In genomic region chr11:118366287-118366686, GRCh38 we compare ENCODE assay signal across 28 cellular contexts. TPM values are rescaled to one million over a fixed set of nuclear protein-coding genes. Genes with fewer than 3 reads are reported as not detected.
DNase-seq lines count a peak whose midpoint lies in the region; ATAC-seq, FAIRE-seq and TF ChIP-seq lines count a peak whose summit lies in the region.
"Had no signal": no experiment of that assay in that cellular context is flagged by ENCODE, and none has a peak within 500 bp of the region (broad histone marks: within the 10 kb centered on the region; RNA-seq: fewer than 3 reads in every experiment).

No MANE protein-coding gene starts in this region.

- H3K27me3 ChIP-seq in liver (ENCODE audit: control insufficient read depth in 4 of 4, insufficient read depth in 4 of 4, low read length in 3 of 4), result no peaks in the 10 kb centered on the region
- H3K27me3 ChIP-seq in HepG2 (ENCODE audit: control insufficient read depth in 1 of 2, insufficient read depth in 2 of 2, low read length in 2 of 2), result no peaks in the 10 kb centered on the region
- no peaks in the 10 kb centered on the region for H3K27me3 ChIP-seq in right cardiac atrium (ENCODE audit: control insufficient read depth, insufficient read depth)
- H3K27me3 ChIP-seq: neutrophil, Peyer's patch, SJCRH30, transverse colon had no signal

- POLR2A ChIA-PET in HepG2 (lab: Yijun Ruan, JAX), result no interaction called here

- H3K9ac ChIP-seq in liver (ENCODE audit: low read depth in 1 of 2, low read length in 2 of 2) (peak overlapping the region in 1 of 2 donors; percentile 0), HepG2 (ENCODE audit: insufficient read depth, low read depth, low read length) (no peak overlapping the region)

- no peak for TF ChIP-seq POLR2A in HepG2 (IDR thresholded peaks at IDR 0.05; ENCODE audit: insufficient read depth in 1 of 2, low read depth in 2 of 2, low read length in 2 of 2)

- no peak for FAIRE-seq in HepG2 (lab: Jason Lieb, UNC)
- FAIRE-seq: endometrium, GM18507 had no signal

- TF ChIP-seq EP300 in HepG2 (IDR thresholded peaks at IDR 0.05; ENCODE audit: low read depth in 2 of 2, low read length in 2 of 2) (no peak), HepG2 (CRISPR knock-in tag; IDR thresholded peaks at IDR 0.05; ENCODE audit: borderline replicate concordance) (no peak)

- H3K4me3 ChIP-seq in liver (ENCODE audit: low read depth in 1 of 3, low read length in 3 of 3) (no peak overlapping the region), HepG2 (replicated peaks in 1 of 3; ENCODE audit: insufficient read depth in 1 of 3, low read depth in 2 of 3, low read length in 3 of 3) (no peak overlapping the region), right cardiac atrium (ENCODE audit: low read length) (no peak overlapping the region)
- H3K4me3 ChIP-seq: Peyer's patch, SJCRH30, smooth muscle cell, transverse colon had no signal

- no peak for ATAC-seq in HepG2
- ATAC-seq in right cardiac atrium, result peak; percentile 76 to 88
- no peak for ATAC-seq in GM19395 (IDR thresholded peaks at IDR 0.05; ENCODE audit: unreplicated experiment)
- no peak for ATAC-seq in stimulated activated naive CD8-positive, alpha-beta T cell treated with anti-CD3 and anti-CD28 coated beads, Interleukin-15, Interleukin-2, amounts not matched to agents 100 U/mL and 50 U/mL, for 24 hours

- no peak overlapping the region for H3K27ac ChIP-seq in liver (ENCODE audit: low read depth in 1 of 2, low read length in 2 of 2)
- H3K27ac ChIP-seq in HepG2 (ENCODE audit: extremely low read length, insufficient read depth, low read length), result no peak overlapping the region
- no peak overlapping the region for H3K27ac ChIP-seq in right cardiac atrium (ENCODE audit: low read length)
- H3K27ac ChIP-seq: neutrophil, Peyer's patch, SJCRH30, transverse colon had no signal

- no peak overlapping the region for H2AFZ ChIP-seq in HepG2 (ENCODE audit: low read length)

- DNase-seq in HepG2 (ENCODE audit: low spot score), result no peak
- peak; percentile 65 to 75 for DNase-seq in cerebellar nuclear complex (lab: John Stamatoyannopoulos, UW)
- no peak for DNase-seq in right cardiac atrium
- no peak for DNase-seq in HT-29 (ENCODE audit: low spot score)
- no peak for DNase-seq in DMS114 treated with DMSO at 0.1 percent for 48 hours (lab: John Stamatoyannopoulos, UW; ENCODE audit: unreplicated experiment)
- DNase-seq in stimulated activated naive CD8-positive, alpha-beta T cell treated with anti-CD3 and anti-CD28 coated beads, Interleukin-15, Interleukin-2, amounts not matched to agents 100 U/mL and 50 U/mL, for 24 hours, result no peak
- DNase-seq: activated CD4-positive, CD25-positive, alpha-beta regulatory T cell; activated effector memory CD4-positive, alpha-beta T cell treated with Interleukin-2 at 50 U/mL for 16 hours; aorta; DMS79; GF-D8; naive B cell; NCI-H1048; NCI-H187 treated with DMSO at 0.1 percent for 48 hours; NCI-H526; Peyer's patch; SJCRH30; stimulated activated CD4-positive, alpha-beta T cell treated with anti-CD3 and anti-CD28 coated beads, Interleukin-1b, Interleukin-23, amount 100 ng/mL, for 48 hours; stimulated activated CD8-positive, alpha-beta memory T cell treated with anti-CD3 and anti-CD28 coated beads, Interleukin-4, amount 100 ng/mL, for 48 hours; transverse colon had no signal

- intact Hi-C loops in HepG2 (cut with micrococcal nuclease; ENCODE audit: unreplicated experiment) (no loop called here), right cardiac atrium (cut with DNase I) (no loop called here)

- CTCF ChIA-PET in HepG2 (lab: Yijun Ruan, JAX; ENCODE audit: low intra/inter-chr PET ratio, low total read pairs), result no interaction called here

- H3K36me3 ChIP-seq in liver (ENCODE audit: control insufficient read depth in 4 of 4, insufficient read depth in 3 of 4, low read depth in 1 of 4, low read length in 3 of 4) (peaks cover 7 to 51% (median 46%) of the 10 kb centered on the region in 4 donors), HepG2 (replicated peaks in 1 of 2; ENCODE audit: control insufficient read depth in 1 of 2, insufficient read depth in 2 of 2, low read length in 2 of 2) (peaks cover 19 to 51% of the 10 kb centered on the region in 2 experiments)

- WGBS in liver, result 38% methylated on average over 1 of the region's 1 CpG
- WGBS in HepG2 (ENCODE audit: low lambda C conversion rate), result 100% methylated on average over 1 of the region's 1 CpG
- WGBS in right cardiac atrium, result 66% methylated on average over 1 of the region's 1 CpG

- BruUV-seq in HepG2 (replicated peaks; lab: Mats Ljungman, UMichigan), result no TSS peak

- H3K9me3 ChIP-seq in liver (ENCODE audit: control insufficient read depth in 4 of 4, low read length in 3 of 4) (no peaks in the 10 kb centered on the region), HepG2 (ENCODE audit: low read length) (no peaks in the 10 kb centered on the region), right cardiac atrium (ENCODE audit: control insufficient read depth, low read length) (no peaks in the 10 kb centered on the region)
- H3K9me3 ChIP-seq: neutrophil, Peyer's patch, SJCRH30, transverse colon had no signal

- TF ChIP-seq CTCF in liver (IDR thresholded peaks at IDR 0.05; ENCODE audit: low read depth, low read length, missing input control) (no peak), HepG2 (CRISPR knock-in tag; IDR thresholded peaks at IDR 0.05) (no peak)

- in situ Hi-C loops in HepG2 (cut with HindIII; ENCODE audit: extremely low pct_ligation_motif_present, low pct_unique_long_range_greater_than_20kb), result no loop called here

- no peak overlapping the region for H3K4me2 ChIP-seq in HepG2 (ENCODE audit: low read depth, low read length)
- H3K4me2 ChIP-seq: smooth muscle cell had no signal

- peaks cover 23% of the 10 kb centered on the region for H3K79me2 ChIP-seq in HepG2 (ENCODE audit: insufficient read depth, low read length)

- peaks cover 0 to 22% (median 8%) of the 10 kb centered on the region in 4 donors for H3K4me1 ChIP-seq in liver (ENCODE audit: control insufficient read depth in 4 of 4, insufficient read depth in 4 of 4, low read length in 3 of 4)
- H3K4me1 ChIP-seq in HepG2 (ENCODE audit: insufficient read depth, low read length), result peaks cover 15% of the 10 kb centered on the region
- H3K4me1 ChIP-seq in right cardiac atrium (ENCODE audit: control insufficient read depth, insufficient read depth, low read length), result peaks cover 4% of the 10 kb centered on the region
- H3K4me1 ChIP-seq: SJCRH30 had no signal

- TF ChIP-seq RAD21 in liver (IDR thresholded peaks at IDR 0.05) (no peak), HepG2 (CRISPR knock-in tag; IDR thresholded peaks at IDR 0.05) (no peak)

- H4K20me1 ChIP-seq in HepG2 (ENCODE audit: insufficient read depth, low read length), result no peaks in the 10 kb centered on the region

RNA-seq across cellular contexts. Expression of gene UBE4A, which starts 6.9 kb away (rescaled TPM):
- total RNA-seq in liver, result 10 to 100 TPM; 24.7 to 41.3 TPM
- polyA plus RNA-seq in liver, result 10 to 100 TPM; 11.7 to 13.5 TPM
- 24.8 and 32.7 TPM in 2 replicates for total RNA-seq in HepG2 (2016; rRNA removed; fragmentation: Illumina TruSeq; extraction: Trizol)
- total RNA-seq in HepG2 (2016; cell fraction: cytosol; rRNA removed; fragmentation: Illumina TruSeq; extraction: Trizol; ENCODE audit: low read depth), result 9.0 and 10.7 TPM in 2 replicates
- 24.4 and 32.2 TPM in 2 replicates for total RNA-seq in HepG2 (2016; cell fraction: insoluble cytoplasmic fraction; rRNA removed; fragmentation: Illumina TruSeq; extraction: Trizol)
- 8.6 and 10.2 TPM in 2 replicates for total RNA-seq in HepG2 (2016; cell fraction: membrane; rRNA removed; fragmentation: Illumina TruSeq; extraction: Trizol)
- 51.5 and 55.7 TPM in 2 replicates for total RNA-seq in HepG2 (2016; cell fraction: nucleus; rRNA removed; fragmentation: Illumina TruSeq; extraction: Trizol)
- polyA plus RNA-seq in HepG2 (2011; rRNA removed), result 14.7 and 15.1 TPM in 2 replicates
- 6.3 and 10.9 TPM in 2 replicates for polyA plus RNA-seq in HepG2 (2011; cell fraction: cytosol; rRNA removed)
- 22.7 and 27.7 TPM in 2 replicates for polyA plus RNA-seq in HepG2 (2011; cell fraction: nucleus; rRNA removed)
- 14.2 and 17.5 TPM in 2 replicates for polyA plus RNA-seq in HepG2 (2012)
- 10.2 and 10.9 TPM in 2 replicates for polyA plus RNA-seq in HepG2 (2016; cell fraction: cytosol; fragmentation: Illumina TruSeq; extraction: Trizol; ENCODE audit: low read depth)
- 14.3 and 15.0 TPM in 2 replicates for polyA plus RNA-seq in HepG2 (2016; cell fraction: insoluble cytoplasmic fraction; fragmentation: Illumina TruSeq; extraction: Trizol; ENCODE audit: low read depth)
- 2.3 and 3.4 TPM in 2 replicates for polyA plus RNA-seq in HepG2 (2016; cell fraction: membrane; fragmentation: Illumina TruSeq; extraction: Trizol; ENCODE audit: low read depth)
- 56.7 and 57.0 TPM in 2 replicates for polyA plus RNA-seq in HepG2 (2016; cell fraction: nucleus; fragmentation: Illumina TruSeq; extraction: Trizol; ENCODE audit: insufficient read depth, low read depth)
- 20.3 and 25.5 TPM in 2 replicates for polyA minus RNA-seq in HepG2 (2011; rRNA and poly(A)+ RNA removed; ENCODE audit: low replicate concordance)
- polyA minus RNA-seq in HepG2 (2011; cell fraction: cytosol; rRNA and poly(A)+ RNA removed), result 21.0 and 25.3 TPM in 2 replicates
- 25.1 and 32.6 TPM in 2 replicates for polyA minus RNA-seq in HepG2 (2011; cell fraction: nucleus; rRNA and poly(A)+ RNA removed)
- 10 to 100 TPM; 40.7 to 45.8 (median 43.6) TPM for total RNA-seq in right cardiac atrium
- 15.9 TPM for polyA plus RNA-seq in right cardiac atrium
- 23.6 and 24.1 TPM in 2 replicates for total RNA-seq in HT-29 (2014; rRNA removed; shearing (Covaris generic))

RNA-seq across cellular contexts. Expression of gene CD3G, which starts 22.1 kb away (rescaled TPM):
- under 1 TPM; 0.19 to 0.84 TPM for total RNA-seq in liver
- under 1 TPM; 0.28 to 0.39 TPM for polyA plus RNA-seq in liver
- not detected in 2 replicates for total RNA-seq in HepG2 (2016; rRNA removed; fragmentation: Illumina TruSeq; extraction: Trizol)
- not detected in 2 replicates for total RNA-seq in HepG2 (2016; cell fraction: cytosol; rRNA removed; fragmentation: Illumina TruSeq; extraction: Trizol; ENCODE audit: low read depth)
- not detected in 2 replicates for total RNA-seq in HepG2 (2016; cell fraction: insoluble cytoplasmic fraction; rRNA removed; fragmentation: Illumina TruSeq; extraction: Trizol)
- not detected in 2 replicates for total RNA-seq in HepG2 (2016; cell fraction: membrane; rRNA removed; fragmentation: Illumina TruSeq; extraction: Trizol)
- total RNA-seq in HepG2 (2016; cell fraction: nucleus; rRNA removed; fragmentation: Illumina TruSeq; extraction: Trizol), result not detected in 2 replicates
- not detected in 2 replicates for polyA plus RNA-seq in HepG2 (2011; rRNA removed)
- polyA plus RNA-seq in HepG2 (2011; cell fraction: cytosol; rRNA removed), result 0.03 TPM in 2 replicates
- not detected in 2 replicates for polyA plus RNA-seq in HepG2 (2011; cell fraction: nucleus; rRNA removed)
- polyA plus RNA-seq in HepG2 (2012), result not detected in 2 replicates
- not detected in 2 replicates for polyA plus RNA-seq in HepG2 (2016; cell fraction: cytosol; fragmentation: Illumina TruSeq; extraction: Trizol; ENCODE audit: low read depth)
- polyA plus RNA-seq in HepG2 (2016; cell fraction: insoluble cytoplasmic fraction; fragmentation: Illumina TruSeq; extraction: Trizol; ENCODE audit: low read depth), result not detected in 2 replicates
- polyA plus RNA-seq in HepG2 (2016; cell fraction: membrane; fragmentation: Illumina TruSeq; extraction: Trizol; ENCODE audit: low read depth), result not detected in 2 replicates
- not detected in 2 replicates for polyA plus RNA-seq in HepG2 (2016; cell fraction: nucleus; fragmentation: Illumina TruSeq; extraction: Trizol; ENCODE audit: insufficient read depth, low read depth)
- polyA minus RNA-seq in HepG2 (2011; rRNA and poly(A)+ RNA removed; ENCODE audit: low replicate concordance), result not detected in 2 replicates
- not detected in 2 replicates for polyA minus RNA-seq in HepG2 (2011; cell fraction: cytosol; rRNA and poly(A)+ RNA removed)
- polyA minus RNA-seq in HepG2 (2011; cell fraction: nucleus; rRNA and poly(A)+ RNA removed), result not detected in 2 replicates
- 1 to 10 TPM in 1 of 4 donors, under 1 TPM in 3; 0.17 to 1.2 (median 0.49) TPM for total RNA-seq in right cardiac atrium
- polyA plus RNA-seq in right cardiac atrium, result 0.02 TPM
- not detected in 2 replicates for total RNA-seq in HT-29 (2014; rRNA removed; shearing (Covaris generic))
- total RNA-seq: dermis microvascular lymphatic vessel endothelial cell, mesothelial cell of epicardium, SJCRH30, smooth muscle cell had no signal
- polyA plus RNA-seq: aorta, smooth muscle cell had no signal

RNA-seq across cellular contexts. Expression of gene CD3D, which starts 23.8 kb away (rescaled TPM):
- total RNA-seq in liver, result 1 to 10 TPM; 1.2 to 1.6 TPM
- polyA plus RNA-seq in liver, result 1 to 10 TPM; 1.1 TPM
- total RNA-seq in HepG2 (2016; rRNA removed; fragmentation: Illumina TruSeq; extraction: Trizol), result 0.25 and 0.66 TPM in 2 replicates
- total RNA-seq in HepG2 (2016; cell fraction: cytosol; rRNA removed; fragmentation: Illumina TruSeq; extraction: Trizol; ENCODE audit: low read depth), result not detected in 2 replicates
- 0.30 and 0.58 TPM in 2 replicates for total RNA-seq in HepG2 (2016; cell fraction: insoluble cytoplasmic fraction; rRNA removed; fragmentation: Illumina TruSeq; extraction: Trizol)
- total RNA-seq in HepG2 (2016; cell fraction: membrane; rRNA removed; fragmentation: Illumina TruSeq; extraction: Trizol), result not detected in 2 replicates
- 0.81 TPM in 1 of 2 replicates, not detected in the other for total RNA-seq in HepG2 (2016; cell fraction: nucleus; rRNA removed; fragmentation: Illumina TruSeq; extraction: Trizol)
- 6.6 and 7.2 TPM in 2 replicates for polyA plus RNA-seq in HepG2 (2011; rRNA removed)
- polyA plus RNA-seq in HepG2 (2011; cell fraction: cytosol; rRNA removed), result 5.8 and 6.4 TPM in 2 replicates
- 1.00 and 1.8 TPM in 2 replicates for polyA plus RNA-seq in HepG2 (2011; cell fraction: nucleus; rRNA removed)
- polyA plus RNA-seq in HepG2 (2012), result 1.5 and 2.9 TPM in 2 replicates
- polyA plus RNA-seq in HepG2 (2016; cell fraction: cytosol; fragmentation: Illumina TruSeq; extraction: Trizol; ENCODE audit: low read depth), result 0.12 TPM in 1 of 2 replicates, not detected in the other
- polyA plus RNA-seq in HepG2 (2016; cell fraction: insoluble cytoplasmic fraction; fragmentation: Illumina TruSeq; extraction: Trizol; ENCODE audit: low read depth), result 0.40 and 0.81 TPM in 2 replicates
- not detected in 2 replicates for polyA plus RNA-seq in HepG2 (2016; cell fraction: membrane; fragmentation: Illumina TruSeq; extraction: Trizol; ENCODE audit: low read depth)
- 1.3 TPM in 1 of 2 replicates, not detected in the other for polyA plus RNA-seq in HepG2 (2016; cell fraction: nucleus; fragmentation: Illumina TruSeq; extraction: Trizol; ENCODE audit: insufficient read depth, low read depth)
- 0.23 and 2.9 TPM in 2 replicates for polyA minus RNA-seq in HepG2 (2011; rRNA and poly(A)+ RNA removed; ENCODE audit: low replicate concordance)
- 1.3 and 4.3 TPM in 2 replicates for polyA minus RNA-seq in HepG2 (2011; cell fraction: cytosol; rRNA and poly(A)+ RNA removed)
- polyA minus RNA-seq in HepG2 (2011; cell fraction: nucleus; rRNA and poly(A)+ RNA removed), result not detected in 2 replicates
- total RNA-seq in right cardiac atrium, result 1 to 10 TPM in 2 of 4 donors, under 1 TPM in 2; 0.29 to 1.9 (median 0.86) TPM
- polyA plus RNA-seq in right cardiac atrium, result 0.27 TPM
- not detected in 2 replicates for total RNA-seq in HT-29 (2014; rRNA removed; shearing (Covaris generic))
- total RNA-seq: dermis microvascular lymphatic vessel endothelial cell, mesothelial cell of epicardium, SJCRH30, smooth muscle cell had no signal
- polyA plus RNA-seq: smooth muscle cell had no signal

RNA-seq across cellular contexts. Expression of gene ATP5MG, which starts 35.1 kb away (rescaled TPM):
- total RNA-seq in liver (10 to 100 TPM; 25.5 to 65.1 TPM), HepG2 (2016; rRNA removed; fragmentation: Illumina TruSeq; extraction: Trizol) (320 and 408 TPM in 2 replicates), right cardiac atrium (100 to 1,000 TPM; 500 to 709 (median 601) TPM)
- polyA plus RNA-seq in liver (100 to 1,000 TPM; 110 to 542 TPM), HepG2 (2011; rRNA removed) (209 and 260 TPM in 2 replicates), right cardiac atrium (666 TPM)
- total RNA-seq in HepG2 (2016; cell fraction: cytosol; rRNA removed; fragmentation: Illumina TruSeq; extraction: Trizol; ENCODE audit: low read depth), result 159 and 171 TPM in 2 replicates
- total RNA-seq in HepG2 (2016; cell fraction: insoluble cytoplasmic fraction; rRNA removed; fragmentation: Illumina TruSeq; extraction: Trizol), result 349 and 437 TPM in 2 replicates
- 200 and 226 TPM in 2 replicates for total RNA-seq in HepG2 (2016; cell fraction: membrane; rRNA removed; fragmentation: Illumina TruSeq; extraction: Trizol)
- total RNA-seq in HepG2 (2016; cell fraction: nucleus; rRNA removed; fragmentation: Illumina TruSeq; extraction: Trizol), result 118 TPM in 2 replicates
- polyA plus RNA-seq in HepG2 (2011; cell fraction: cytosol; rRNA removed), result 224 and 232 TPM in 2 replicates
- 34.3 and 48.4 TPM in 2 replicates for polyA plus RNA-seq in HepG2 (2011; cell fraction: nucleus; rRNA removed)
- 196 and 279 TPM in 2 replicates for polyA plus RNA-seq in HepG2 (2012)
- polyA plus RNA-seq in HepG2 (2016; cell fraction: cytosol; fragmentation: Illumina TruSeq; extraction: Trizol; ENCODE audit: low read depth), result 199 and 242 TPM in 2 replicates
- polyA plus RNA-seq in HepG2 (2016; cell fraction: insoluble cytoplasmic fraction; fragmentation: Illumina TruSeq; extraction: Trizol; ENCODE audit: low read depth), result 446 and 519 TPM in 2 replicates
- polyA plus RNA-seq in HepG2 (2016; cell fraction: membrane; fragmentation: Illumina TruSeq; extraction: Trizol; ENCODE audit: low read depth), result 199 and 264 TPM in 2 replicates
- polyA plus RNA-seq in HepG2 (2016; cell fraction: nucleus; fragmentation: Illumina TruSeq; extraction: Trizol; ENCODE audit: insufficient read depth, low read depth), result 242 and 264 TPM in 2 replicates
- 36.3 and 59.5 TPM in 2 replicates for polyA minus RNA-seq in HepG2 (2011; rRNA and poly(A)+ RNA removed; ENCODE audit: low replicate concordance)
- polyA minus RNA-seq in HepG2 (2011; cell fraction: cytosol; rRNA and poly(A)+ RNA removed), result 41.8 and 56.3 TPM in 2 replicates
- 17.0 and 20.9 TPM in 2 replicates for polyA minus RNA-seq in HepG2 (2011; cell fraction: nucleus; rRNA and poly(A)+ RNA removed)
- 222 and 227 TPM in 2 replicates for total RNA-seq in HT-29 (2014; rRNA removed; shearing (Covaris generic))

Comparison
In these comparisons a context has a peak if more than half of its experiments do, and no peak if none do; other contexts are left out.
1. ATAC-seq: peak in right cardiac atrium (2 of 2); none in HepG2 (single experiment), GM19395 (single experiment) and stimulated activated naive CD8-positive, alpha-beta T cell treated with anti-CD3 and anti-CD28 coated beads, Interleukin-15, Interleukin-2, amounts not matched to agents 100 U/mL and 50 U/mL, for 24 hours (single experiment).
2. DNase-seq: peak in cerebellar nuclear complex (2 of 2); none in HepG2 (single experiment), right cardiac atrium (0 of 3), HT-29 (single experiment), DMS114 treated with DMSO at 0.1 percent for 48 hours (single experiment) and stimulated activated naive CD8-positive, alpha-beta T cell treated with anti-CD3 and anti-CD28 coated beads, Interleukin-15, Interleukin-2, amounts not matched to agents 100 U/mL and 50 U/mL, for 24 hours (single experiment).